8 cellular contexts compared by ENCODE assay signal in genomic region chr15:85840079-85840801, GRCh38. TPM values are rescaled to one million over a fixed set of nuclear protein-coding genes. Genes with fewer than 3 reads are reported as not detected.
DNase-seq lines count a peak whose midpoint lies in the region; ATAC-seq and TF ChIP-seq lines count a peak whose summit lies in the region.

No MANE protein-coding gene starts in this region.

- no peaks in the 10 kb centered on the region for H3K79me2 ChIP-seq in GM23338 (replicated peaks; ENCODE audit: insufficient read depth)

- H2BK5ac ChIP-seq in neuronal stem cell (ENCODE audit: low read length), result no peak overlapping the region

- no peak overlapping the region for H3K27ac Mint-ChIP-seq in GM23338

- no peak overlapping the region for H2AK5ac ChIP-seq in neuronal stem cell (ENCODE audit: low read depth, low read length)

- peak; percentile 96 for ATAC-seq in GM23338
- peak; percentile 88 for ATAC-seq in foreskin keratinocyte

- H3K4ac ChIP-seq in neuronal stem cell (ENCODE audit: low read length), result no peak overlapping the region

- no peak overlapping the region for H2BK12ac ChIP-seq in neuronal stem cell (ENCODE audit: low read length)

- H3K27me3 ChIP-seq in GM23338 (ENCODE audit: insufficient read depth), result no peaks in the 10 kb centered on the region
- H3K27me3 ChIP-seq in foreskin keratinocyte, result peaks cover 2% of the 10 kb centered on the region
- H3K27me3 ChIP-seq in neuronal stem cell (ENCODE audit: control insufficient read depth in 3 of 3, insufficient read depth in 3 of 3, low read depth in 1 of 3, low read length in 3 of 3), result peaks cover 0 to 4% (median 0%) of the 10 kb centered on the region in 3 experiments
- H3K27me3 ChIP-seq in subcutaneous abdominal adipose tissue (ENCODE audit: control insufficient read depth in 5 of 5, insufficient read depth in 4 of 5, low read length in 5 of 5), result peaks cover 0 to 5% (median 0%) of the 10 kb centered on the region in 5 donors

- no peak overlapping the region for H4K91ac ChIP-seq in neuronal stem cell (ENCODE audit: low read depth, low read length, poor library complexity)

- H3K4me3 ChIP-seq in GM23338 (peak overlapping the region; percentile 46), neuronal stem cell (ENCODE audit: low read length in 2 of 2) (peak overlapping the region; percentile 29 to 42), subcutaneous abdominal adipose tissue (ENCODE audit: low read depth in 1 of 5, low read length in 5 of 5) (peak overlapping the region; percentile 54 to 69 (median 61))

- H3K18ac ChIP-seq in neuronal stem cell (ENCODE audit: low read length), result peak overlapping the region; percentile 29

- H3K4me2 ChIP-seq in GM23338 (peak overlapping the region; percentile 79), neuronal stem cell (ENCODE audit: insufficient read depth, low read length, poor library complexity, severe bottlenecking) (no peak overlapping the region)

- no peaks in the 10 kb centered on the region for H3K36me3 ChIP-seq in GM23338 (ENCODE audit: insufficient read depth)
- no peaks in the 10 kb centered on the region for H3K36me3 ChIP-seq in neuronal stem cell (replicated peaks in 1 of 2; ENCODE audit: control insufficient read depth in 2 of 2, insufficient read depth in 2 of 2, low read length in 2 of 2)
- H3K36me3 ChIP-seq in subcutaneous abdominal adipose tissue (ENCODE audit: control insufficient read depth in 5 of 5, insufficient read depth in 5 of 5, low read length in 5 of 5), result no peaks in the 10 kb centered on the region

- H3K9me3 Mint-ChIP-seq in GM23338, result no peaks in the 10 kb centered on the region

- H3K9me2 ChIP-seq in GM23338 (ENCODE audit: insufficient read depth), result no peaks in the 10 kb centered on the region

- no peak overlapping the region for H2BK15ac ChIP-seq in neuronal stem cell (ENCODE audit: low read length)

- peaks cover 24% of the 10 kb centered on the region for H3K4me1 Mint-ChIP-seq in GM23338

- H3K9ac ChIP-seq in neuronal stem cell (ENCODE audit: low read depth, low read length, poor library complexity) (no peak overlapping the region), subcutaneous abdominal adipose tissue (ENCODE audit: low read length in 5 of 5) (peak overlapping the region in 2 of 5 donors; percentile 30 to 71)

- H3K4me3 Mint-ChIP-seq in GM23338, result peak overlapping the region; percentile 62; the same call in 2 of the 3 replicates

- no peak overlapping the region for H3K23ac ChIP-seq in neuronal stem cell (ENCODE audit: low read depth, low read length, poor library complexity)

- no CpG with 5 or more reads among the region's 32 CpGs for WGBS in neuronal stem cell (ENCODE audit: extremely low coverage in 2 of 2, insufficient read length in 2 of 2, insufficient replicate concordance in 1 of 2), 2 donors

- peaks cover 11% of the 10 kb centered on the region for H3K27me3 Mint-ChIP-seq in GM23338 (ENCODE audit: insufficient read depth, low read depth, poor library complexity)

- no peaks in the 10 kb centered on the region for H3K79me1 ChIP-seq in neuronal stem cell (ENCODE audit: low read depth, low read length)

- no peaks in the 10 kb centered on the region for H3F3A ChIP-seq in GM23338 (replicated peaks; ENCODE audit: low read depth)

- no peak overlapping the region for H3K14ac ChIP-seq in neuronal stem cell (ENCODE audit: low read length)

- H2AFZ ChIP-seq in GM23338 (peak overlapping the region; percentile 98), neuronal stem cell (ENCODE audit: low read length) (peak overlapping the region; percentile 89)

- no peaks in the 10 kb centered on the region for H3K9me3 ChIP-seq in neuronal stem cell (replicated peaks in 1 of 2; ENCODE audit: control insufficient read depth in 2 of 2, insufficient read depth in 1 of 2, low read depth in 1 of 2, low read length in 2 of 2)
- no peaks in the 10 kb centered on the region for H3K9me3 ChIP-seq in subcutaneous abdominal adipose tissue (ENCODE audit: control insufficient read depth in 5 of 5, low read length in 5 of 5)

- no peak overlapping the region for H3K27ac ChIP-seq in GM23338 (ENCODE audit: low read depth)
- no peak overlapping the region for H3K27ac ChIP-seq in foreskin keratinocyte
- no peak overlapping the region for H3K27ac ChIP-seq in neuronal stem cell (replicated peaks; ENCODE audit: low read length)
- no peak overlapping the region for H3K27ac ChIP-seq in subcutaneous abdominal adipose tissue (ENCODE audit: low read depth, low read length)

- H4K20me1 ChIP-seq in GM23338 (replicated peaks; ENCODE audit: insufficient read depth), result no peaks in the 10 kb centered on the region

- peaks cover 6% of the 10 kb centered on the region; the same call in 1 of the 2 replicates for H3K4me1 ChIP-seq in GM23338 (ENCODE audit: insufficient read depth)
- H3K4me1 ChIP-seq in foreskin keratinocyte, result no peaks in the 10 kb centered on the region
- peaks cover 4 to 5% of the 10 kb centered on the region in 2 donors for H3K4me1 ChIP-seq in neuronal stem cell (ENCODE audit: control insufficient read depth in 2 of 2, insufficient read depth in 1 of 2, low read depth in 1 of 2, low read length in 2 of 2)
- peaks cover 0 to 12% (median 11%) of the 10 kb centered on the region in 5 donors for H3K4me1 ChIP-seq in subcutaneous abdominal adipose tissue (ENCODE audit: control insufficient read depth in 5 of 5, insufficient read depth in 5 of 5, low read length in 5 of 5)

- H3K36me3 Mint-ChIP-seq in GM23338 (ENCODE audit: low read depth), result no peaks in the 10 kb centered on the region

- peak; percentile 69 for DNase-seq in EL
- DNase-seq in GM23338 (ENCODE audit: low spot score), result peak; percentile 94
- peak; percentile 54 for DNase-seq in LHCN-M2 (ENCODE audit: low read depth)
- peak; percentile 62 to 74 for DNase-seq in SHP77 (lab: John Stamatoyannopoulos, UW)
- peak; percentile 52 for DNase-seq in activated gamma-delta T cell (lab: John Stamatoyannopoulos, UW)
- DNase-seq in foreskin keratinocyte, result peak in 1 of 2 donors; percentile 40
- DNase-seq in neuronal stem cell (ENCODE audit: low spot score), result peak; percentile 72

- no peak overlapping the region for H4K8ac ChIP-seq in neuronal stem cell (ENCODE audit: low read depth, low read length)

- H2BK120ac ChIP-seq in neuronal stem cell (ENCODE audit: low read depth, low read length), result no peak overlapping the region

- peak; percentile 81 to 94 for TF ChIP-seq CTCF in GM23338 (conservative IDR thresholded peaks at IDR 0.05; ENCODE audit: low read depth in 2 of 2)
- TF ChIP-seq CTCF in foreskin keratinocyte (conservative IDR thresholded peaks at IDR 0.05), result peak; percentile 92

TF ChIP-seq in GM23338, 12 proteins besides CTCF, POLR2A, EP300 and RAD21:
- TF ChIP-seq EZH2phosphoT487 (IDR thresholded peaks at IDR 0.05; ENCODE audit: unreplicated experiment), result no peak
- peak; percentile 39; the same call in 1 of the 2 replicates for TF ChIP-seq CREB1 (CRISPR knock-in tag; IDR thresholded peaks at IDR 0.05; ENCODE audit: low read depth)
TF ChIP-seq in GM23338: peak in this region for 1.

RNA-seq across cellular contexts. Expression of gene KLHL25, which starts 45.5 kb away (rescaled TPM):
- total RNA-seq in GM23338 (2014; rRNA removed; shearing (Covaris generic)), result 28.5 and 38.3 TPM in 2 replicates
- polyA plus RNA-seq in GM23338 (2016; fragmentation: Nextera tagmentation; extraction: Ambion mirVana), result 5.2 and 5.8 TPM in 2 replicates
- 4.1 and 5.2 TPM in 2 replicates for total RNA-seq in LHCN-M2 (2014; rRNA removed)
- polyA plus RNA-seq in LHCN-M2 (2012), result 3.1 TPM
- 4.9 and 6.2 TPM in 2 replicates for total RNA-seq in foreskin keratinocyte
- 4.0 and 4.1 TPM in 2 replicates for polyA plus RNA-seq in foreskin keratinocyte
- 5.8 TPM for polyA plus RNA-seq in neuronal stem cell (2013, experiment 1 of 2)
- polyA plus RNA-seq in neuronal stem cell (2013, experiment 2 of 2), result 5.8 TPM
